ENCODE assay signal across 8 cellular contexts in the genomic region with DNA sequence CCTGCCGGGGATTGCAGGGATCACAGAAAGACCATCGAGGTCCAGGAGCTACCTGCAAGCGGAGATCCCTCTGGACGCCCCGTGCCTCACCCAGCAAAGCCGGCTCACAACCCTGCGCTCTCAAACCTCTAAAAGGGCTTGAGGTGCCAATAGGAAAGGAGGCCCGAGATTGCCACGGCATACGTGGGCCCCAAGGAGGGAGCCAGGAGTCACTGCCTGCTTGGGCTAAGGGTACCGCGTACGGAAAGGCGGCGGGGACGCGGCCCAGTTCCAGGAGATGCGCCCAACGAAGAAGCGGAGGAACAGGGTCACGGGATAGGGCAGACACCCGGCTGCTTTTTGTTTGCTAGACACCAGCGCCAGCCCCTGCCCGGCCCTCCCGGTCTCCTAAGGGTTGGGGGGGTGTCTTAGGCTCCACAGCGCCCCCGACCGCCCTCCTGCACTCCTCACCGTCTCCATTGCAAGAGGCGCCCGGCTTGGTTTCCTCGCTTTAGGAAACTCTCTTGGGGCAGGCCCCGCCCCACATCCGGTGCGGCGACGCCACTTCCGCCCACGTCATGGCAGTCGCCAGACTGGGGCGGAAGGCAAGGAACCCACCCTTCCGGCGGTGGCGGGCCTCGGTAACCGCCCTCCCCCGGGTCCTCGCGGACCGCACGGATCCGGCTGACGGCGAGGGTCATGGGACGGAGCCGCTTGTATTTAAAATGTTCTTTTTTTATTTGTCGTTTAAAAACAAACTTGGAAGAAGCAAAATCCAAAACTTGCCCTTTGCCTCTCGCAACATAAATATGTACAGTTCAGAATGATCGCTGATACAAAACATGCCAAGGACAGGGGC. TPM values are rescaled to one million over a fixed set of nuclear protein-coding genes. Genes with fewer than 3 reads are reported as not detected.
DNase-seq lines count a peak whose midpoint lies in the region; ATAC-seq and TF ChIP-seq lines count a peak whose summit lies in the region.

Gene PRKAG1 (minus strand): TSS at position 495 of the 838 bp plus-strand sequence. CDS start 36 bp downstream, at position 459.

- H3K27ac Mint-ChIP-seq in activated B cell treated with CpG ODN at 0.5 μM for 24 hours = peak within 1 kb of the TSS; percentile 98

- DNase-seq in AG10803 (ENCODE audit: low read depth) (peak; percentile 97), NCI-H345 (lab: John Stamatoyannopoulos, UW) (peak; percentile 75), activated B cell treated with CpG ODN at 0.5 μM for 24 hours (peak; percentile 97), caudate nucleus (lab: John Stamatoyannopoulos, UW) (peak; percentile 56 to 98 (median 92)), inferior parietal cortex (ENCODE audit: extremely low spot score) (peak; percentile 97)
- DNase-seq in stimulated activated CD4-positive, alpha-beta T cell treated with anti-CD3 and anti-CD28 coated beads, Interleukin-12 subunit alpha, Interleukin-12 subunit beta, amount 100 ng/mL, for 24 hours (ENCODE audit: low read depth in 2 of 2) = peak; percentile 90 to 91

- H3K9me3 Mint-ChIP-seq in activated B cell treated with CpG ODN at 0.5 μM for 24 hours = no peaks in the 10 kb centered on the region

- peaks cover 49% of the 10 kb centered on the region for H3K36me3 Mint-ChIP-seq in activated B cell treated with CpG ODN at 0.5 μM for 24 hours (ENCODE audit: low read depth)

- peak within 1 kb of the TSS; percentile 91 for H3K27ac ChIP-seq in caudate nucleus (ENCODE audit: low read depth, low read length)

- peak; percentile 57 for TF ChIP-seq CTCF in AG10803 (conservative IDR thresholded peaks at IDR 0.05; ENCODE audit: low read length)
- TF ChIP-seq CTCF in activated B cell treated with CpG ODN at 0.5 μM for 24 hours (IDR thresholded peaks at IDR 0.05) = no peak

- intact Hi-C loops in activated B cell treated with CpG ODN at 0.5 μM for 24 hours (cut with micrococcal nuclease) = loop anchor here (1.0 to 5.0 kb wide), 10 partner anchors 21 to 247 kb away; partner anchors contain the start of genes ARF3, DDX23, FKBP11 and KMT2D

- POLR2A ChIA-PET in activated B cell treated with CpG ODN at 0.5 μM for 24 hours (lab: Charles Lee) = interaction anchor here (0.5 to 2.1 kb wide), 8 partner anchors 20 to 801 kb away, joined by 3 to 12 read pairs (median 4); partner anchors contain the start of genes DDN and TUBA1B

- CTCF ChIA-PET in activated B cell treated with CpG ODN at 0.5 μM for 24 hours (lab: Charles Lee) = interaction anchor here (1.0 to 2.2 kb wide), 4 partner anchors 21 to 165 kb away, joined by 5 to 21 read pairs (median 6); partner anchors contain the start of gene DDN

- peak within 1 kb of the TSS; percentile 93 for H3K4me3 Mint-ChIP-seq in activated B cell treated with CpG ODN at 0.5 μM for 24 hours

- peak within 1 kb of the TSS; percentile 96 for H3K4me3 ChIP-seq in AG10803 (ENCODE audit: low read length)

- peaks cover 31% of the 10 kb centered on the region for H3K4me1 Mint-ChIP-seq in activated B cell treated with CpG ODN at 0.5 μM for 24 hours

- no peaks in the 10 kb centered on the region for H3K27me3 Mint-ChIP-seq in activated B cell treated with CpG ODN at 0.5 μM for 24 hours

- ATAC-seq in GM19023 (IDR thresholded peaks at IDR 0.05; ENCODE audit: unreplicated experiment) (peak; percentile 86), HG03280 (IDR thresholded peaks at IDR 0.05; ENCODE audit: unreplicated experiment) (peak; percentile 91), activated B cell treated with CpG ODN at 0.5 μM for 24 hours (ENCODE audit: low read depth) (peak; percentile 86)

RNA-seq across cellular contexts. Expression of gene PRKAG1, which starts in this region (rescaled TPM):
- 55.3 and 70.5 TPM in 2 replicates for total RNA-seq in activated B cell treated with CpG ODN at 0.5 μM for 24 hours

Comparison
In these comparisons a context has a peak if more than half of its experiments do, and no peak if none do; other contexts are left out.
1. Peak in every context shown above with its lines: DNase-seq, ATAC-seq, H3K4me3 ChIP-seq and H3K27ac ChIP-seq.